In genomic region chr17:42421479-42422332, GRCh38 we compare ENCODE assay signal across 8 cellular contexts. TPM values are rescaled to one million over a fixed set of nuclear protein-coding genes. Genes with fewer than 3 reads are reported as not detected.
DNase-seq lines count a peak whose midpoint lies in the region; ATAC-seq, FAIRE-seq and TF ChIP-seq lines count a peak whose summit lies in the region.

No MANE protein-coding gene starts in this region.

- H3K4me1 Mint-ChIP-seq in stimulated activated naive B cell treated with anti-CD40 and anti-IgM and Interleukin-4, amounts not matched to agents 10 μg/mL and 1 μg/mL and 100 μg/mL, for 72 hours = peaks cover 17 to 36% of the 10 kb centered on the region in 2 donors

- ATAC-seq in stimulated activated naive B cell treated with anti-CD40 and anti-IgM and Interleukin-4, amounts not matched to agents 10 μg/mL and 1 μg/mL and 100 μg/mL, for 72 hours (replicated peaks) = peak; percentile 40 to 41
- ATAC-seq in HG03175 (IDR thresholded peaks at IDR 0.05; ENCODE audit: unreplicated experiment) (no peak), HG03442 (IDR thresholded peaks at IDR 0.05; ENCODE audit: unreplicated experiment) (no peak)

- H3K4me3 ChIP-seq in breast epithelium = peak overlapping the region; percentile 80 to 98 (median 92)
- H3K4me3 ChIP-seq in kidney (ENCODE audit: low read length in 2 of 2) = peak overlapping the region; percentile 82 to 83

- no peak for TF ChIP-seq CTCF in breast epithelium (IDR thresholded peaks at IDR 0.05)
- no peak for TF ChIP-seq CTCF in kidney (IDR thresholded peaks at IDR 0.05; ENCODE audit: borderline replicate concordance, extremely low read depth, insufficient read depth)

- no peak for TF ChIP-seq POLR2A in breast epithelium (IDR thresholded peaks at IDR 0.05)

- H3K4me1 ChIP-seq in breast epithelium = peaks cover 0 to 11% of the 10 kb centered on the region in 2 donors
- H3K4me1 ChIP-seq in kidney (ENCODE audit: control insufficient read depth in 1 of 2, insufficient read depth in 1 of 2, low read depth in 1 of 2, low read length in 2 of 2) = peaks cover 3 to 5% of the 10 kb centered on the region in 2 donors

- peak overlapping the region; percentile 41 to 55 for H3K9ac ChIP-seq in kidney (ENCODE audit: low read length in 2 of 2)

- no peak for FAIRE-seq in kidney (lab: Jason Lieb, UNC)

- H3K36me3 Mint-ChIP-seq in stimulated activated naive B cell treated with anti-CD40 and anti-IgM and Interleukin-4, amounts not matched to agents 10 μg/mL and 1 μg/mL and 100 μg/mL, for 72 hours = no peaks in the 10 kb centered on the region

- peak overlapping the region; percentile 75 to 85 for H3K4me3 Mint-ChIP-seq in stimulated activated naive B cell treated with anti-CD40 and anti-IgM and Interleukin-4, amounts not matched to agents 10 μg/mL and 1 μg/mL and 100 μg/mL, for 72 hours

- peak; percentile 22 for DNase-seq in stimulated activated CD4-positive, alpha-beta T cell treated with anti-CD3 and anti-CD28 coated beads, Interleukin-15, amount 100 ng/mL, for 24 hours
- no peak for DNase-seq in stimulated activated CD4-positive, alpha-beta T cell treated with anti-CD3 and anti-CD28 coated beads, Interleukin-4, amount 100 ng/mL, for 24 hours
- DNase-seq in breast epithelium (ENCODE audit: low spot score in 2 of 2) (peak in 1 of 2 donors; percentile 51), kidney (peak; percentile 87), NCI-H2107 treated with DMSO at 0.1 percent for 48 hours (lab: John Stamatoyannopoulos, UW; ENCODE audit: unreplicated experiment) (no peak)
- no peak for DNase-seq in stimulated activated naive B cell treated with anti-CD40 and anti-IgM and Interleukin-4, amounts not matched to agents 10 μg/mL and 1 μg/mL and 100 μg/mL, for 72 hours

- H3K36me3 ChIP-seq in breast epithelium (no peaks in the 10 kb centered on the region), kidney (ENCODE audit: control insufficient read depth in 1 of 2, insufficient read depth in 2 of 2, low read length in 2 of 2) (no peaks in the 10 kb centered on the region)

- H3K27me3 ChIP-seq in breast epithelium = no peaks in the 10 kb centered on the region

- H3K9me3 ChIP-seq in breast epithelium = no peaks in the 10 kb centered on the region
- H3K9me3 ChIP-seq in kidney (ENCODE audit: control insufficient read depth in 1 of 2, low read length in 2 of 2) = no peaks in the 10 kb centered on the region

- H3K27ac ChIP-seq in breast epithelium = peak overlapping the region; percentile 93 to 95
- peak overlapping the region; percentile 69 to 90 for H3K27ac ChIP-seq in kidney (ENCODE audit: low read depth in 2 of 2, low read length in 2 of 2)

- peak overlapping the region; percentile 25 for H3K27ac Mint-ChIP-seq in stimulated activated naive B cell treated with anti-CD40 and anti-IgM and Interleukin-4, amounts not matched to agents 10 μg/mL and 1 μg/mL and 100 μg/mL, for 72 hours

- intact Hi-C loops in breast epithelium (cut with DNase I; ENCODE audit: low total_unique reads) = no loop called here
- intact Hi-C loops in kidney (cut with DNase I) = loop anchor here (10.0 kb wide), 1 partner anchor 93 kb away; no protein-coding TSS in a partner anchor

- H3K27me3 Mint-ChIP-seq in stimulated activated naive B cell treated with anti-CD40 and anti-IgM and Interleukin-4, amounts not matched to agents 10 μg/mL and 1 μg/mL and 100 μg/mL, for 72 hours = peaks cover 30 to 53% of the 10 kb centered on the region in 2 donors

- no peaks in the 10 kb centered on the region for H3K9me3 Mint-ChIP-seq in stimulated activated naive B cell treated with anti-CD40 and anti-IgM and Interleukin-4, amounts not matched to agents 10 μg/mL and 1 μg/mL and 100 μg/mL, for 72 hours

RNA-seq across cellular contexts. Expression of gene CAVIN1, which starts 1.4 kb away (rescaled TPM):
- total RNA-seq in breast epithelium = 100 to 1,000 TPM; 288 to 554 (median 306) TPM
- total RNA-seq in kidney = 204 TPM
- polyA plus RNA-seq in kidney (ENCODE audit: insufficient read depth, low read depth, low replicate concordance) = 67.1 TPM

RNA-seq across cellular contexts. Expression of gene STAT3, which starts 33.5 kb away (rescaled TPM):
- total RNA-seq in breast epithelium (100 to 1,000 TPM; 193 to 322 (median 238) TPM), kidney (327 TPM)
- polyA plus RNA-seq in kidney (ENCODE audit: insufficient read depth, low read depth, low replicate concordance) = 55.6 TPM

RNA-seq across cellular contexts. Expression of gene ATP6V0A1, which starts 37.0 kb away (rescaled TPM):
- total RNA-seq in breast epithelium = 10 to 100 TPM; 53.1 to 74.5 (median 60.0) TPM
- total RNA-seq in kidney = 110 TPM
- polyA plus RNA-seq in kidney (ENCODE audit: insufficient read depth, low read depth, low replicate concordance) = 108 TPM

Comparison
In these comparisons a context has a peak if more than half of its experiments do, and no peak if none do; other contexts are left out.
1. DNase-seq: peak in stimulated activated CD4-positive, alpha-beta T cell treated with anti-CD3 and anti-CD28 coated beads, Interleukin-15, amount 100 ng/mL, for 24 hours (single experiment) and kidney (single experiment); none in stimulated activated CD4-positive, alpha-beta T cell treated with anti-CD3 and anti-CD28 coated beads, Interleukin-4, amount 100 ng/mL, for 24 hours (single experiment), stimulated activated naive B cell treated with anti-CD40 and anti-IgM and Interleukin-4, amounts not matched to agents 10 μg/mL and 1 μg/mL and 100 μg/mL, for 72 hours (single experiment) and NCI-H2107 treated with DMSO at 0.1 percent for 48 hours (single experiment).
2. ATAC-seq: peak in stimulated activated naive B cell treated with anti-CD40 and anti-IgM and Interleukin-4, amounts not matched to agents 10 μg/mL and 1 μg/mL and 100 μg/mL, for 72 hours (2 of 2); none in HG03175 (single experiment) and HG03442 (single experiment).